Comparison of ENCODE assay signal across 24 cellular contexts in genomic region chr14:103867020-103867419, GRCh38. TPM values are rescaled to one million over a fixed set of nuclear protein-coding genes. Genes with fewer than 3 reads are reported as not detected.
A peak's percentile ranks its signal among the peaks of the same experiment; 100 is the strongest.
DNase-seq lines count a peak whose midpoint lies in the region; ATAC-seq, FAIRE-seq and TF ChIP-seq lines count a peak whose summit lies in the region.
"Had no signal": no experiment of that assay in that cellular context is flagged by ENCODE, and none has a peak within 500 bp of the region (broad histone marks: within the 10 kb centered on the region; RNA-seq: fewer than 3 reads in every experiment).

No MANE protein-coding gene starts in this region.

- no peaks in the 10 kb centered on the region for H3K9me3 Mint-ChIP-seq in activated T-helper 17 cell treated with anti-CD3 and anti-CD28 coated beads, Interleukin-2, amount 50 U/mL, for 72 hours
- H3K9me3 Mint-ChIP-seq: activated naive CD8-positive, alpha-beta T cell treated with anti-CD3 and anti-CD28 coated beads, Interleukin-2, amount 10 ng/mL, durations not matched to agents 7 days and 5 days; natural killer cell; stimulated activated effector memory CD8-positive, alpha-beta T cell treated with anti-CD3 and anti-CD28 coated beads, Interleukin-12 subunit alpha, Interleukin-12 subunit beta, amount 100 ng/mL, for 72 hours had no signal

- WGBS in SK-N-SH (ENCODE audit: low lambda C conversion rate), result 100% methylated on average over 1 of the region's 10 CpGs

- TF ChIP-seq EP300 in SK-N-SH (IDR thresholded peaks at IDR 0.05; ENCODE audit: borderline replicate concordance in 1 of 2, low read depth in 1 of 2, low read length in 1 of 2), result no peak

- H3K4me3 Mint-ChIP-seq in activated T-helper 17 cell treated with anti-CD3 and anti-CD28 coated beads, Interleukin-2, amount 50 U/mL, for 72 hours, result no peak overlapping the region
- H3K4me3 Mint-ChIP-seq: activated CD4-positive, alpha-beta T cell treated with anti-CD3 and anti-CD28 coated beads for 36 hours; activated naive CD8-positive, alpha-beta T cell treated with anti-CD3 and anti-CD28 coated beads, Interleukin-2, amount 10 ng/mL, durations not matched to agents 7 days and 5 days; natural killer cell; stimulated activated effector memory CD8-positive, alpha-beta T cell treated with anti-CD3 and anti-CD28 coated beads, Interleukin-12 subunit alpha, Interleukin-12 subunit beta, amount 100 ng/mL, for 72 hours had no signal

- H3K36me3 ChIP-seq in SK-N-SH (replicated peaks in 1 of 2; ENCODE audit: control insufficient read depth in 1 of 2, insufficient read depth in 2 of 2, low read length in 1 of 2) (no peaks in the 10 kb centered on the region), keratinocyte (ENCODE audit: control insufficient read depth in 2 of 2, extremely low read depth in 1 of 2, insufficient read depth in 2 of 2, low read length in 2 of 2) (no peaks in the 10 kb centered on the region), stomach smooth muscle (ENCODE audit: control insufficient read depth in 2 of 2, insufficient read depth in 2 of 2, low read length in 2 of 2) (no peaks in the 10 kb centered on the region), Karpas-422 (ENCODE audit: insufficient read depth, low read length) (no peaks in the 10 kb centered on the region)
- H3K36me3 ChIP-seq: suprapubic skin had no signal

- no peaks in the 10 kb centered on the region for H3K9me2 ChIP-seq in SK-N-SH
- no peaks in the 10 kb centered on the region for H3K9me2 ChIP-seq in Karpas-422 (replicated peaks; ENCODE audit: insufficient read depth, low read length)

- H3K4me2 ChIP-seq in SK-N-SH (no peak overlapping the region), keratinocyte (ENCODE audit: control insufficient read depth, extremely low read depth, insufficient read depth, low read depth, low read length) (peak overlapping the region; percentile 47), Karpas-422 (ENCODE audit: low read depth, low read length, poor library complexity, severe bottlenecking) (no peak overlapping the region)

- ATAC-seq in SK-N-SH treated with all-trans-retinoic acid at 6 μM for 48 hours, result no peak
- no peak for ATAC-seq in GM19351 (IDR thresholded peaks at IDR 0.05; ENCODE audit: unreplicated experiment)
- ATAC-seq in activated T-helper 17 cell treated with anti-CD3 and anti-CD28 coated beads, Interleukin-2, amount 50 U/mL, for 72 hours (replicated peaks), result no peak
- ATAC-seq: activated CD4-positive, alpha-beta T cell treated with anti-CD3 and anti-CD28 coated beads for 36 hours; natural killer cell; sciatic nerve; stimulated activated effector memory CD8-positive, alpha-beta T cell treated with anti-CD3 and anti-CD28 coated beads, Interleukin-12 subunit alpha, Interleukin-12 subunit beta, amount 100 ng/mL, for 72 hours had no signal

- H3K4me1 Mint-ChIP-seq in activated T-helper 17 cell treated with anti-CD3 and anti-CD28 coated beads, Interleukin-2, amount 50 U/mL, for 72 hours, result no peaks in the 10 kb centered on the region
- H3K4me1 Mint-ChIP-seq: activated CD4-positive, alpha-beta T cell treated with anti-CD3 and anti-CD28 coated beads for 36 hours; activated naive CD8-positive, alpha-beta T cell treated with anti-CD3 and anti-CD28 coated beads, Interleukin-2, amount 10 ng/mL, durations not matched to agents 7 days and 5 days; stimulated activated effector memory CD8-positive, alpha-beta T cell treated with anti-CD3 and anti-CD28 coated beads, Interleukin-12 subunit alpha, Interleukin-12 subunit beta, amount 100 ng/mL, for 72 hours had no signal

- H3K27me3 Mint-ChIP-seq in activated T-helper 17 cell treated with anti-CD3 and anti-CD28 coated beads, Interleukin-2, amount 50 U/mL, for 72 hours, result peaks cover 3% of the 10 kb centered on the region
- H3K27me3 Mint-ChIP-seq: activated naive CD8-positive, alpha-beta T cell treated with anti-CD3 and anti-CD28 coated beads, Interleukin-2, amount 10 ng/mL, durations not matched to agents 7 days and 5 days had no signal

- no peak overlapping the region for H3K4me3 ChIP-seq in SK-N-SH (ENCODE audit: low read depth in 2 of 2, low read length in 1 of 2)
- H3K4me3 ChIP-seq in keratinocyte (ENCODE audit: control insufficient read depth in 2 of 3, extremely low read depth in 1 of 3, insufficient read depth in 2 of 3, low read depth in 1 of 3, low read length in 3 of 3), result no peak overlapping the region
- H3K4me3 ChIP-seq in stomach smooth muscle (ENCODE audit: low read length in 2 of 2), result no peak overlapping the region
- no peak overlapping the region for H3K4me3 ChIP-seq in Karpas-422 (ENCODE audit: low read length)
- H3K4me3 ChIP-seq: suprapubic skin had no signal

- no peak for TF ChIP-seq RAD21 in SK-N-SH (IDR thresholded peaks at IDR 0.05; ENCODE audit: low read length)

- no peaks in the 10 kb centered on the region for H3F3A ChIP-seq in SK-N-SH (replicated peaks; ENCODE audit: insufficient read depth)

- H3K27ac ChIP-seq in SK-N-SH (ENCODE audit: low read depth in 2 of 2, low read length in 1 of 2) (no peak overlapping the region), cingulate gyrus (ENCODE audit: low read depth, low read length) (peak overlapping the region; percentile 65), keratinocyte (ENCODE audit: control insufficient read depth, insufficient read depth, low read length) (no peak overlapping the region), stomach smooth muscle (ENCODE audit: low read length) (peak overlapping the region; percentile 49), Karpas-422 (ENCODE audit: low read length) (no peak overlapping the region)
- H3K27ac ChIP-seq: HL-60, suprapubic skin had no signal

- H3K27me3 ChIP-seq in SK-N-SH (ENCODE audit: insufficient read depth) (no peaks in the 10 kb centered on the region; the same call in 1 of the 2 replicates), keratinocyte (ENCODE audit: control insufficient read depth, extremely low read depth, insufficient read depth, low read length) (no peaks in the 10 kb centered on the region), stomach smooth muscle (ENCODE audit: control insufficient read depth in 1 of 2, insufficient read depth in 2 of 2, low read length in 2 of 2) (peaks cover 0 to under 1% of the 10 kb centered on the region in 2 donors), Karpas-422 (ENCODE audit: low read length) (0 out of 2 replicates have a peak, but pooled peaks cover 5% of the 10 kb centered on the region)
- H3K27me3 ChIP-seq: suprapubic skin had no signal

- H3K79me2 ChIP-seq in SK-N-SH (ENCODE audit: insufficient read depth), result no peaks in the 10 kb centered on the region
- H3K79me2 ChIP-seq in keratinocyte (ENCODE audit: control insufficient read depth, insufficient read depth, low read length), result no peaks in the 10 kb centered on the region
- no peaks in the 10 kb centered on the region for H3K79me2 ChIP-seq in Karpas-422 (ENCODE audit: low read length)

- H3K36me3 Mint-ChIP-seq in activated T-helper 17 cell treated with anti-CD3 and anti-CD28 coated beads, Interleukin-2, amount 50 U/mL, for 72 hours (ENCODE audit: low read depth), result no peaks in the 10 kb centered on the region
- H3K36me3 Mint-ChIP-seq: activated naive CD8-positive, alpha-beta T cell treated with anti-CD3 and anti-CD28 coated beads, Interleukin-2, amount 10 ng/mL, durations not matched to agents 7 days and 5 days; natural killer cell; stimulated activated effector memory CD8-positive, alpha-beta T cell treated with anti-CD3 and anti-CD28 coated beads, Interleukin-12 subunit alpha, Interleukin-12 subunit beta, amount 100 ng/mL, for 72 hours had no signal

- H3K27ac Mint-ChIP-seq in activated T-helper 17 cell treated with anti-CD3 and anti-CD28 coated beads, Interleukin-2, amount 50 U/mL, for 72 hours, result no peak overlapping the region
- H3K27ac Mint-ChIP-seq: activated CD4-positive, alpha-beta T cell treated with anti-CD3 and anti-CD28 coated beads for 36 hours; activated naive CD8-positive, alpha-beta T cell treated with anti-CD3 and anti-CD28 coated beads, Interleukin-2, amount 10 ng/mL, durations not matched to agents 7 days and 5 days; natural killer cell; stimulated activated effector memory CD8-positive, alpha-beta T cell treated with anti-CD3 and anti-CD28 coated beads, Interleukin-12 subunit alpha, Interleukin-12 subunit beta, amount 100 ng/mL, for 72 hours had no signal

- H3K4me1 ChIP-seq in SK-N-SH (ENCODE audit: control insufficient read depth in 1 of 2, insufficient read depth in 2 of 2, low read depth in 1 of 2, low read length in 1 of 2) (peaks cover 0 to 14% of the 10 kb centered on the region in 2 experiments; a peak in 1 of 4 replicates), keratinocyte (ENCODE audit: control insufficient read depth, extremely low read depth, insufficient read depth, low read length) (peaks cover 35% of the 10 kb centered on the region), stomach smooth muscle (ENCODE audit: control insufficient read depth, insufficient read depth, low read length) (peaks cover 12% of the 10 kb centered on the region), Karpas-422 (ENCODE audit: low read length) (no peaks in the 10 kb centered on the region)

- H4K20me1 ChIP-seq in SK-N-SH (ENCODE audit: insufficient read depth) (no peaks in the 10 kb centered on the region), keratinocyte (ENCODE audit: control insufficient read depth, extremely low read depth, insufficient read depth, low read length) (no peaks in the 10 kb centered on the region), Karpas-422 (ENCODE audit: insufficient read depth, low read depth, low read length) (no peaks in the 10 kb centered on the region)

- H2AFZ ChIP-seq in SK-N-SH (ENCODE audit: low read depth), result no peak overlapping the region
- H2AFZ ChIP-seq in keratinocyte (ENCODE audit: control insufficient read depth, low read length), result peak overlapping the region; percentile 10
- H2AFZ ChIP-seq in Karpas-422 (ENCODE audit: low read length), result no peak overlapping the region

- FAIRE-seq in keratinocyte (lab: Jason Lieb, UNC), result no peak
- FAIRE-seq: astrocyte, urothelium cell line had no signal

- TF ChIP-seq CTCF in SK-N-SH (IDR thresholded peaks at IDR 0.05), result no peak
- TF ChIP-seq CTCF in keratinocyte (optimal IDR thresholded peaks at IDR 0.05 in 1 of 3, IDR thresholded peaks at IDR 0.05 in 1 of 3, conservative IDR thresholded peaks at IDR 0.05 in 1 of 3; ENCODE audit: extremely low read depth in 1 of 3, insufficient read depth in 2 of 3, low read length in 3 of 3), result no peak

- dilution Hi-C loops in keratinocyte (cut with MboI; ENCODE audit: extremely low pct_ligation_motif_present, low sequenced_read_pairs), result no loop called here

- no peaks in the 10 kb centered on the region for H3K9me1 ChIP-seq in keratinocyte (ENCODE audit: control insufficient read depth, extremely low read depth, insufficient read depth, low read length)

- POLR2A ChIA-PET in SK-N-SH (lab: Yijun Ruan, JAX), result interaction anchor here (0.8 kb wide), 1 partner anchor 11 kb away, joined by 3 read pairs; no protein-coding TSS in a partner anchor

- H3K9me3 ChIP-seq in SK-N-SH (no peaks in the 10 kb centered on the region), keratinocyte (ENCODE audit: control insufficient read depth, low read depth, low read length) (no peaks in the 10 kb centered on the region), stomach smooth muscle (ENCODE audit: control insufficient read depth in 2 of 2, low read length in 2 of 2) (no peaks in the 10 kb centered on the region), Karpas-422 (ENCODE audit: low read length) (no peaks in the 10 kb centered on the region)
- H3K9me3 ChIP-seq: suprapubic skin had no signal

- no peak overlapping the region for H3K9ac ChIP-seq in SK-N-SH
- no peak overlapping the region for H3K9ac ChIP-seq in keratinocyte (ENCODE audit: control insufficient read depth, extremely low read depth, insufficient read depth, low read length)
- no peak overlapping the region for H3K9ac ChIP-seq in stomach smooth muscle (ENCODE audit: low read length in 2 of 2)
- no peak overlapping the region for H3K9ac ChIP-seq in Karpas-422 (ENCODE audit: low read length)

- CTCF ChIA-PET in SK-N-SH (lab: Yijun Ruan, JAX), result interaction anchor here (0.9 to 2.9 kb wide), 2 partner anchors 43 to 55 kb away, joined by 3 to 10 read pairs; no protein-coding TSS in a partner anchor

- DNase-seq in SK-N-SH (peak; percentile 21), keratinocyte (ENCODE audit: low read depth, low spot score) (no peak), Karpas-422 (no peak)
- DNase-seq: 8988T; activated CD4-positive, alpha-beta T cell treated with anti-CD3 and anti-CD28 coated beads for 36 hours; activated CD8-positive, alpha-beta memory T cell treated with anti-CD3 and anti-CD28 coated beads for 24 hours; activated gamma-delta T cell; activated naive CD8-positive, alpha-beta T cell treated with anti-CD3 and anti-CD28 coated beads, Interleukin-2, amount 10 ng/mL, durations not matched to agents 7 days and 5 days; Kasumi-1; MV-4-11; natural killer cell; stimulated activated CD4-positive, alpha-beta T cell treated with anti-CD3 and anti-CD28 coated beads, Interleukin-12 subunit alpha, Interleukin-12 subunit beta, amount 100 ng/mL, for 4 hours; stimulated activated CD4-positive, alpha-beta T cell treated with anti-CD3 and anti-CD28 coated beads, Interleukin-4, amount 100 ng/mL, for 24 hours had no signal

RNA-seq across cellular contexts. Expression of gene PPP1R13B, which starts 19.6 kb away (rescaled TPM):
- polyA plus RNA-seq in SK-N-SH (2012; rRNA removed) (5.1 and 5.7 TPM in 2 replicates), keratinocyte (5.8 to 7.7 TPM (median 6.6 TPM) in 3 replicates)
- polyA plus RNA-seq in SK-N-SH (2012; cell fraction: cytosol; rRNA removed), result 2.6 and 3.9 TPM in 2 replicates
- polyA plus RNA-seq in SK-N-SH (2012; cell fraction: nucleus; rRNA removed), result 31.2 and 31.8 TPM in 2 replicates
- polyA plus RNA-seq in keratinocyte (2011; ENCODE audit: low read depth), result 38.4 TPM
- 5.1 and 5.3 TPM in 2 replicates for polyA plus RNA-seq in keratinocyte (2011; cell fraction: cytosol; rRNA removed)
- polyA plus RNA-seq in keratinocyte (2011; cell fraction: nucleus; rRNA removed), result 22.3 and 26.6 TPM in 2 replicates
- 7.5 and 13.0 TPM in 2 replicates for polyA plus RNA-seq in keratinocyte (2012; ENCODE audit: low replicate concordance)
- polyA minus RNA-seq in keratinocyte, result 16.2 to 31.2 TPM (median 24.2 TPM) in 3 replicates
- 5.0 TPM for polyA minus RNA-seq in keratinocyte (2011; cell fraction: cytosol; rRNA and poly(A)+ RNA removed)
- 15.7 and 23.7 TPM in 2 replicates for polyA minus RNA-seq in keratinocyte (2011; cell fraction: nucleus; rRNA and poly(A)+ RNA removed)
- total RNA-seq in Karpas-422 (2014; rRNA removed; shearing (Covaris generic); ENCODE audit: low replicate concordance), result 3.0 and 3.6 TPM in 2 replicates
- 10 to 100 TPM; 10.0 to 10.4 TPM for total RNA-seq in activated T-helper 17 cell treated with anti-CD3 and anti-CD28 coated beads, Interleukin-2, amount 50 U/mL, for 72 hours

Comparison
In these comparisons a context has a peak if more than half of its experiments do, and no peak if none do; other contexts are left out.
1. H3K27ac ChIP-seq: peak in cingulate gyrus (single experiment) and stomach smooth muscle (single experiment); none in SK-N-SH (0 of 2), keratinocyte (single experiment) and Karpas-422 (single experiment).